In the genomic region with DNA sequence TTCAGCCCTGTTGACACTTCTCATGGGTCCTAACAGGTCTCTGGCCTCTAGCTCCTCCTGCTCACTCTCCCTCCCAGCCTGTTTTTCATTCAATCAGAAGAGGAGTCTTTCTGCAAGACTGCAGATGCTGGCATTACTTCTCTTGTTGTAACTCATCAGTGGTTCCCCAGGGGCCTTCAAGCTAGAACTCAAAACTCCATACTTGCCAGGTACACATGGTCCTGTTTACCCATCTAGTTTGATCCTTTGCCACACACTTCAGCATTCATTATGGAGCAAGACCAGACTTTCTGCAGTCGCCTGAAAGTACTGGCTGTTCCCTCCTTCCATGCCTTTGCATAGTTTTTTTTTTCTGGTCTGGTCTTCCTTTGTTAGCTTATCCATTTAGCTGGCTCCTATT, we compare ENCODE assay signal across 16 cellular contexts. TPM values are rescaled to one million over a fixed set of nuclear protein-coding genes. Genes with fewer than 3 reads are reported as not detected.
A peak's percentile ranks its signal among the peaks of the same experiment; 100 is the strongest.
DNase-seq lines count a peak whose midpoint lies in the region; ATAC-seq and TF ChIP-seq lines count a peak whose summit lies in the region.
"Had no signal": no experiment of that assay in that cellular context is flagged by ENCODE, and none has a peak within 500 bp of the region (broad histone marks: within the 10 kb centered on the region; RNA-seq: fewer than 3 reads in every experiment).

No MANE protein-coding gene starts in this region.

- H3K4me3 ChIP-seq in left ventricle myocardium inferior (no peak overlapping the region), adipocyte (ENCODE audit: low read length) (no peak overlapping the region), gastroesophageal sphincter (no peak overlapping the region), testis (no peak overlapping the region)

- peak overlapping the region; percentile 64 for H3K9ac ChIP-seq in adipocyte (ENCODE audit: low read length)

- WGBS in gastroesophageal sphincter (ENCODE audit: low coverage in 1 of 2), 2 donors, result 62% methylated on average over 1 of the region's 1 CpG; no CpG with 5 or more reads in 1 of the 2 donors
- WGBS in testis, 2 donors, result 34 to 43% methylated on average over 1 of the region's 1 CpG

- no peaks in the 10 kb centered on the region for H3K4me1 ChIP-seq in left ventricle myocardium inferior
- peaks cover 22% of the 10 kb centered on the region for H3K4me1 ChIP-seq in adipocyte (ENCODE audit: control insufficient read depth, insufficient read depth, low read length)
- H3K4me1 ChIP-seq in gastroesophageal sphincter, result no peaks in the 10 kb centered on the region
- H3K4me1 ChIP-seq in testis, result no peaks in the 10 kb centered on the region

- no peak for TF ChIP-seq CTCF in left ventricle myocardium inferior (IDR thresholded peaks at IDR 0.05; ENCODE audit: borderline replicate concordance)
- no peak for TF ChIP-seq CTCF in gastroesophageal sphincter (IDR thresholded peaks at IDR 0.05)
- no peak for TF ChIP-seq CTCF in testis (IDR thresholded peaks at IDR 0.05)

- H3K27me3 ChIP-seq in left ventricle myocardium inferior (ENCODE audit: low read depth), result no peaks in the 10 kb centered on the region
- H3K27me3 ChIP-seq in adipocyte (replicated peaks; ENCODE audit: control insufficient read depth, insufficient read depth, low read length), result no peaks in the 10 kb centered on the region
- H3K27me3 ChIP-seq in gastroesophageal sphincter, result no peaks in the 10 kb centered on the region
- no peaks in the 10 kb centered on the region for H3K27me3 ChIP-seq in testis

- intact Hi-C loops in Right ventricle myocardium superior (cut with DNase I), result no loop called here
- intact Hi-C loops in left ventricle myocardium inferior (cut with micrococcal nuclease), result no loop called here
- intact Hi-C loops in testis (cut with DNase I; ENCODE audit: low total_unique reads), result no loop called here
- intact Hi-C loops in posterior cingulate gyrus (cut with DNase I), result no loop called here

- no peaks in the 10 kb centered on the region for H3K36me3 ChIP-seq in left ventricle myocardium inferior
- H3K36me3 ChIP-seq in adipocyte (ENCODE audit: control insufficient read depth, insufficient read depth, low read length, severe bottlenecking), result no peaks in the 10 kb centered on the region
- peaks cover 0 to 4% of the 10 kb centered on the region in 2 donors for H3K36me3 ChIP-seq in gastroesophageal sphincter
- H3K36me3 ChIP-seq in testis (ENCODE audit: low read depth, missing control alignments), result no peaks in the 10 kb centered on the region

- DNase-seq in Right ventricle myocardium superior, result no peak
- no peak for DNase-seq in left ventricle myocardium inferior
- peak; percentile 67 for DNase-seq in adipocyte (ENCODE audit: low read depth)
- DNase-seq in testis, result peak; percentile 47
- DNase-seq in AML-193 (lab: John Stamatoyannopoulos, UW), result no peak
- no peak for DNase-seq in posterior cingulate gyrus
- DNase-seq: CD4-positive, alpha-beta memory T cell; HFFc6; KG1; NCI-H1048; NCI-H146; NCI-H2081 treated with DMSO at 0.1 percent for 48 hours; NCI-H345 had no signal

- TF ChIP-seq POLR2A in gastroesophageal sphincter (IDR thresholded peaks at IDR 0.05) (no peak), testis (IDR thresholded peaks at IDR 0.05) (no peak)

- TF ChIP-seq EP300 in gastroesophageal sphincter (IDR thresholded peaks at IDR 0.05), result no peak

- H3K9me3 ChIP-seq in left ventricle myocardium inferior (replicated peaks) (peaks cover 19% of the 10 kb centered on the region), adipocyte (ENCODE audit: control insufficient read depth, low read length) (peaks cover 5% of the 10 kb centered on the region), gastroesophageal sphincter (no peaks in the 10 kb centered on the region), testis (no peaks in the 10 kb centered on the region)

- no peak overlapping the region for H3K27ac ChIP-seq in left ventricle myocardium inferior (replicated peaks)
- H3K27ac ChIP-seq in gastroesophageal sphincter, result no peak overlapping the region
- no peak overlapping the region for H3K27ac ChIP-seq in testis
- H3K27ac ChIP-seq: RWPE1 had no signal

- ATAC-seq in Right ventricle myocardium superior (ENCODE audit: poor library complexity), result peak; percentile 15
- ATAC-seq in gastroesophageal sphincter, result peak; percentile 78
- no peak for ATAC-seq in HG02885 (IDR thresholded peaks at IDR 0.05; ENCODE audit: poor library complexity, unreplicated experiment)

RNA-seq across cellular contexts. Expression of gene SERBP1, which starts 47.9 kb away (rescaled TPM):
- total RNA-seq in Right ventricle myocardium superior (111 TPM), left ventricle myocardium inferior (125 TPM), gastroesophageal sphincter (100 to 1,000 TPM; 254 to 263 (median 258) TPM), testis (100 to 1,000 TPM; 180 to 185 TPM)
- 237 TPM for polyA plus RNA-seq in testis (ENCODE audit: insufficient read depth, low read depth, low replicate concordance)

Comparison
In these comparisons a context has a peak if more than half of its experiments do, and no peak if none do; other contexts are left out.
1. DNase-seq: peak in adipocyte (single experiment) and testis (single experiment); none in Right ventricle myocardium superior (single experiment), left ventricle myocardium inferior (single experiment), AML-193 (0 of 2) and posterior cingulate gyrus (0 of 10).